In the genomic region with DNA sequence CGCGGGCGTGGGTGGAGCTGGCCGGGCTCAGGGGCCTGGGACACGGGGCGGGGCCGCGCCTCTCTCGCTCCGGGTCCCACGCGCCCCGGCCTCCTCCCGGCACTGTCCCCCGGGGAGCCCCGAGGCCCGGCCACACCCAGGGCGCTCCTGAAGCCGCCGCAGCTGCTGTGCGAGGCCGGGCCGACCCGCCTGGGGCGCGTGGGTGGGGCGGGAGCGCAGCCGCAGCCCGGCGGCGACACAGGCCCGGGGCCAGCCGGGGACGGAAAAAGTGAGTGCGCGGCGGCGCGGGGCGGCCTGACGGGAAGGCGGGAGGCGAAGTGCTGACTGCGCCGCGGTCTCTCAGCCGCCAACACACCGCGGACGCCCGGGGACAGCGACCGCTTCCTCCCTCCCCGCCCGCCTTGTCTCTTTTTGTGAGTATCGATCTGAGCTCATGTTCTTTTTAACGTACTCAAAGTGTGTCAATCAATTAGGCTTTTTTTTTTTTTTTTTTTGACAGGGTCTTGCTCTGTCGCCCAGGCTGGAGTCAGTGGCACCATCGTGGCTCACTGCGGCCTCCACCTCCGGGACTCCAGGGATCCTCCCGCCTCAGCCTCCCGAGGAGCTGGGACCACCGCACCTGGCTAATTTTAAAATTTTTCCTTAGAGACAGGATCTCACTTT, we compare ENCODE assay signal across 8 cellular contexts. TPM values are rescaled to one million over a fixed set of nuclear protein-coding genes. Genes with fewer than 3 reads are reported as not detected.
DNase-seq lines count a peak whose midpoint lies in the region; ATAC-seq and TF ChIP-seq lines count a peak whose summit lies in the region.

No MANE protein-coding gene starts in this region.

- H2BK15ac ChIP-seq in mesendoderm (replicated peaks; ENCODE audit: low read depth): no peak overlapping the region

- H3K4ac ChIP-seq in mesendoderm (ENCODE audit: low read depth, low read length): peak overlapping the region; percentile 62

- H3K4me2 ChIP-seq in mesendoderm (ENCODE audit: low read length): peak overlapping the region; percentile 42

- no peaks in the 10 kb centered on the region for H3K36me3 ChIP-seq in mesendoderm (ENCODE audit: control insufficient read depth, insufficient read depth, low read length)

- H3K9ac ChIP-seq in mesendoderm (ENCODE audit: low read length): peak overlapping the region; percentile 63

- no peak overlapping the region for H4K5ac ChIP-seq in mesendoderm (ENCODE audit: low read length)

- H2BK5ac ChIP-seq in mesendoderm (ENCODE audit: low read length): no peak overlapping the region

- no CpG with 5 or more reads among the region's 65 CpGs for WGBS in mesendoderm (ENCODE audit: extremely low coverage, insufficient coverage, low lambda C conversion rate)

- H2AK5ac ChIP-seq in mesendoderm (ENCODE audit: low read length): no peak overlapping the region

- TF ChIP-seq RAD21 in Ishikawa (IDR thresholded peaks at IDR 0.05; ENCODE audit: low read depth): no peak

- TF ChIP-seq EP300 in Ishikawa (IDR thresholded peaks at IDR 0.05; ENCODE audit: borderline replicate concordance): no peak

- H2BK120ac ChIP-seq in mesendoderm (ENCODE audit: low read depth, low read length): no peak overlapping the region

- DNase-seq in CD1c-positive myeloid dendritic cell (ENCODE audit: extremely low spot score) (peak; percentile 91), ecto neural progenitor cell (ENCODE audit: low spot score) (peak; percentile 75), mesendoderm (peak; percentile 57), H4 (ENCODE audit: low spot score) (no peak)
- DNase-seq in activated CD4-positive, alpha-beta T cell treated with anti-CD3 and anti-CD28 coated beads, Interleukin-2, amount 50 U/mL, for 24 hours (ENCODE audit: low read depth in 1 of 2, low spot score in 1 of 2): peak; percentile 65 to 74
- peak; percentile 74 to 75 for DNase-seq in stimulated activated CD8-positive, alpha-beta memory T cell treated with anti-CD3 and anti-CD28 coated beads, Interleukin-2, amount 100 ng/mL, for 1 hour (ENCODE audit: low read depth in 2 of 2)

- peak; percentile 67 for ATAC-seq in GM19463 (IDR thresholded peaks at IDR 0.05; ENCODE audit: unreplicated experiment)

- no peak overlapping the region for H4K8ac ChIP-seq in mesendoderm (ENCODE audit: low read depth, low read length)

- peak overlapping the region; percentile 91 for H3K18ac ChIP-seq in mesendoderm (ENCODE audit: low read length)

- no peak overlapping the region for H3K23ac ChIP-seq in mesendoderm (ENCODE audit: low read length)

- H3K56ac ChIP-seq in mesendoderm (ENCODE audit: low read length): peak overlapping the region; percentile 71

- peaks cover 3% of the 10 kb centered on the region for H3K27me3 ChIP-seq in mesendoderm (ENCODE audit: insufficient read depth, low read length, poor library complexity)

- H3K79me2 ChIP-seq in mesendoderm (ENCODE audit: control insufficient read depth, insufficient read depth, low read length): no peaks in the 10 kb centered on the region

- no peak overlapping the region for H3K27ac ChIP-seq in mesendoderm (ENCODE audit: low read depth, low read length)

- H3K79me1 ChIP-seq in mesendoderm (ENCODE audit: low read length): no peaks in the 10 kb centered on the region

- H3K4me1 ChIP-seq in mesendoderm (ENCODE audit: control insufficient read depth, low read depth, low read length): no peaks in the 10 kb centered on the region

- H3K4me3 ChIP-seq in mesendoderm (ENCODE audit: low read length): no peak overlapping the region

TF ChIP-seq in Ishikawa, 13 proteins besides CTCF, POLR2A, EP300 and RAD21:
- TF ChIP-seq, protein P1, sequence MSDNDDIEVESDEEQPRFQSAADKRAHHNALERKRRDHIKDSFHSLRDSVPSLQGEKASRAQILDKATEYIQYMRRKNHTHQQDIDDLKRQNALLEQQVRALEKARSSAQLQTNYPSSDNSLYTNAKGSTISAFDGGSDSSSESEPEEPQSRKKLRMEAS (IDR thresholded peaks at IDR 0.05): peak; percentile 46; the same call in 1 of the 2 replicates
- TF ChIP-seq, protein P2, sequence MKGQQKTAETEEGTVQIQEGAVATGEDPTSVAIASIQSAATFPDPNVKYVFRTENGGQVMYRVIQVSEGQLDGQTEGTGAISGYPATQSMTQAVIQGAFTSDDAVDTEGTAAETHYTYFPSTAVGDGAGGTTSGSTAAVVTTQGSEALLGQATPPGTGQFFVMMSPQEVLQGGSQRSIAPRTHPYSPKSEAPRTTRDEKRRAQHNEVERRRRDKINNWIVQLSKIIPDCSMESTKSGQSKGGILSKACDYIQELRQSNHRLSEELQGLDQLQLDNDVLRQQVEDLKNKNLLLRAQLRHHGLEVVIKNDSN (IDR thresholded peaks at IDR 0.05): no peak

RNA-seq across cellular contexts. Expression of a gene that starts 14.5 kb away (rescaled TPM):
- 0.87 TPM for polyA plus RNA-seq in mesendoderm (2013, experiment 1 of 2)
- polyA plus RNA-seq in mesendoderm (2013, experiment 2 of 2): 0.78 TPM
- total RNA-seq in H4 (2014; rRNA removed; shearing (Covaris generic)): not detected in 2 replicates

RNA-seq across cellular contexts. Expression of a gene that starts 25.3 kb away (rescaled TPM):
- polyA plus RNA-seq in mesendoderm (2013, experiment 1 of 2): not detected
- not detected for polyA plus RNA-seq in mesendoderm (2013, experiment 2 of 2)
- total RNA-seq in H4 (2014; rRNA removed; shearing (Covaris generic)): not detected in 2 replicates

RNA-seq across cellular contexts. Expression of a gene that starts 35.2 kb away (rescaled TPM):
- polyA plus RNA-seq in mesendoderm (2013, experiment 1 of 2): 0.04 TPM
- 0.04 TPM for polyA plus RNA-seq in mesendoderm (2013, experiment 2 of 2)
- not detected in 2 replicates for total RNA-seq in H4 (2014; rRNA removed; shearing (Covaris generic))
